Comparison of ENCODE assay signal across 8 cellular contexts in genomic region chr9:178136-178825, GRCh38. TPM values are rescaled to one million over a fixed set of nuclear protein-coding genes. Genes with fewer than 3 reads are reported as not detected.
DNase-seq lines count a peak whose midpoint lies in the region; ATAC-seq, FAIRE-seq and TF ChIP-seq lines count a peak whose summit lies in the region.
"Not testable (repeated sequence)": the region's sequence is repeated elsewhere in the genome, so short reads cannot be mapped to it uniquely, and the experiment has no call there.

No MANE protein-coding gene starts in this region.

- not testable (repeated sequence) for H3K4me1 Mint-ChIP-seq in activated CD8-positive, alpha-beta memory T cell treated with anti-CD3 and anti-CD28 coated beads, Interleukin-2, amount 10 ng/mL, durations not matched to agents 7 days and 5 days; naive B cell; stimulated activated effector memory CD8-positive, alpha-beta T cell treated with anti-CD3 and anti-CD28 coated beads, Interleukin-12 subunit alpha, Interleukin-12 subunit beta, amount 100 ng/mL, for 72 hours

- not testable (repeated sequence) for H3K27me3 Mint-ChIP-seq in activated CD8-positive, alpha-beta memory T cell treated with anti-CD3 and anti-CD28 coated beads, Interleukin-2, amount 10 ng/mL, durations not matched to agents 7 days and 5 days; naive B cell

- DNase-seq in BE2C; HFF-Myc (ENCODE audit: extremely low read depth, low read depth); activated CD8-positive, alpha-beta memory T cell treated with anti-CD3 and anti-CD28 coated beads, Interleukin-2, amount 10 ng/mL, durations not matched to agents 7 days and 5 days; bronchial epithelial cell (ENCODE audit: low read depth); naive B cell; stimulated activated effector memory CD8-positive, alpha-beta T cell treated with anti-CD3 and anti-CD28 coated beads, Interleukin-12 subunit alpha, Interleukin-12 subunit beta, amount 100 ng/mL, for 72 hours (ENCODE audit: low spot score in 2 of 2): not testable (repeated sequence)
- DNase-seq in SJCRH30, result peak in 1 of 2 experiments; percentile 2

- TF ChIP-seq POLR2A in gastroesophageal sphincter (IDR thresholded peaks at IDR 0.05), result not testable (repeated sequence)

- H3K9me3 ChIP-seq in BE2C; SJCRH30 (replicated peaks); gastroesophageal sphincter: not testable (repeated sequence)

- not testable (repeated sequence) for H3K36me3 ChIP-seq in BE2C; SJCRH30; bronchial epithelial cell (ENCODE audit: control insufficient read depth, insufficient read depth, low read length); gastroesophageal sphincter

- not testable (repeated sequence) for TF ChIP-seq EP300 in gastroesophageal sphincter (IDR thresholded peaks at IDR 0.05)

- CTCF ChIA-PET in activated CD8-positive, alpha-beta memory T cell treated with anti-CD3 and anti-CD28 coated beads, Interleukin-2, amount 10 ng/mL, durations not matched to agents 7 days and 5 days (lab: Charles Lee), result not testable (repeated sequence)

- not testable (repeated sequence) for H3K36me3 Mint-ChIP-seq in activated CD8-positive, alpha-beta memory T cell treated with anti-CD3 and anti-CD28 coated beads, Interleukin-2, amount 10 ng/mL, durations not matched to agents 7 days and 5 days; naive B cell
- peaks cover 24% of the 10 kb centered on the region for H3K36me3 Mint-ChIP-seq in stimulated activated effector memory CD8-positive, alpha-beta T cell treated with anti-CD3 and anti-CD28 coated beads, Interleukin-12 subunit alpha, Interleukin-12 subunit beta, amount 100 ng/mL, for 72 hours

- not testable (repeated sequence) for H3K27me3 ChIP-seq in BE2C; SJCRH30; bronchial epithelial cell (ENCODE audit: control insufficient read depth, insufficient read depth, low read length); gastroesophageal sphincter

- peak overlapping the region; percentile 82 for H3K27ac Mint-ChIP-seq in activated CD8-positive, alpha-beta memory T cell treated with anti-CD3 and anti-CD28 coated beads, Interleukin-2, amount 10 ng/mL, durations not matched to agents 7 days and 5 days
- peak overlapping the region in 5 of 6 donors; percentile 81 to 95 (median 94) for H3K27ac Mint-ChIP-seq in naive B cell
- H3K27ac Mint-ChIP-seq in stimulated activated effector memory CD8-positive, alpha-beta T cell treated with anti-CD3 and anti-CD28 coated beads, Interleukin-12 subunit alpha, Interleukin-12 subunit beta, amount 100 ng/mL, for 72 hours, result peak overlapping the region; percentile 85

- H3K4me3 ChIP-seq in BE2C (ENCODE audit: low read depth, low read length) (peak overlapping the region; percentile 61), HFF-Myc (replicated peaks; ENCODE audit: low read depth, low read length) (peak overlapping the region; percentile 50), SJCRH30 (peak overlapping the region; percentile 37; the same call in 1 of the 2 replicates), bronchial epithelial cell (ENCODE audit: low read depth, low read length) (peak overlapping the region; percentile 34), gastroesophageal sphincter (peak overlapping the region; percentile 51 to 52)

- H3K4me3 Mint-ChIP-seq in activated CD8-positive, alpha-beta memory T cell treated with anti-CD3 and anti-CD28 coated beads, Interleukin-2, amount 10 ng/mL, durations not matched to agents 7 days and 5 days, result peak overlapping the region; percentile 80
- H3K4me3 Mint-ChIP-seq in naive B cell, result peak overlapping the region; percentile 32 to 89 (median 73)
- peak overlapping the region; percentile 81 for H3K4me3 Mint-ChIP-seq in stimulated activated effector memory CD8-positive, alpha-beta T cell treated with anti-CD3 and anti-CD28 coated beads, Interleukin-12 subunit alpha, Interleukin-12 subunit beta, amount 100 ng/mL, for 72 hours

- not testable (repeated sequence) for FAIRE-seq in bronchial epithelial cell (lab: Jason Lieb, UNC)

- H3K4me1 ChIP-seq in BE2C, SJCRH30, gastroesophageal sphincter: not testable (repeated sequence)

- WGBS in gastroesophageal sphincter (ENCODE audit: low coverage in 1 of 2), 2 donors, result 0% methylated on average over 1 of the region's 23 CpGs; no CpG with 5 or more reads in 1 of the 2 donors

- ATAC-seq in activated CD8-positive, alpha-beta memory T cell treated with anti-CD3 and anti-CD28 coated beads, Interleukin-2, amount 10 ng/mL, durations not matched to agents 7 days and 5 days; gastroesophageal sphincter; naive B cell (ENCODE audit: low read depth in 2 of 2); stimulated activated effector memory CD8-positive, alpha-beta T cell treated with anti-CD3 and anti-CD28 coated beads, Interleukin-12 subunit alpha, Interleukin-12 subunit beta, amount 100 ng/mL, for 72 hours: not testable (repeated sequence)

- TF ChIP-seq CTCF in BE2C (IDR thresholded peaks at IDR 0.05; ENCODE audit: low read depth, low read length); HFF-Myc (IDR thresholded peaks at IDR 0.05; ENCODE audit: low read depth, low read length, missing control alignments); bronchial epithelial cell (IDR thresholded peaks at IDR 0.05; ENCODE audit: insufficient read depth, low read length, severe bottlenecking); gastroesophageal sphincter (IDR thresholded peaks at IDR 0.05): not testable (repeated sequence)

- not testable (repeated sequence) for H3K9me3 Mint-ChIP-seq in activated CD8-positive, alpha-beta memory T cell treated with anti-CD3 and anti-CD28 coated beads, Interleukin-2, amount 10 ng/mL, durations not matched to agents 7 days and 5 days (ENCODE audit: low read depth); naive B cell; stimulated activated effector memory CD8-positive, alpha-beta T cell treated with anti-CD3 and anti-CD28 coated beads, Interleukin-12 subunit alpha, Interleukin-12 subunit beta, amount 100 ng/mL, for 72 hours

- not testable (repeated sequence) for H3K27ac ChIP-seq in SJCRH30
- H3K27ac ChIP-seq in gastroesophageal sphincter, result peak overlapping the region; percentile 47 to 77 (median 76)

RNA-seq across cellular contexts. Expression of gene ZNG1A, which starts 0.6 kb away (rescaled TPM):
- polyA plus RNA-seq in BE2C (2012; ENCODE audit: insufficient read depth, insufficient read length, low read depth), result 41.2 TPM
- total RNA-seq in SJCRH30 (2014; rRNA removed; shearing (Covaris generic)), result 79.4 and 91.8 TPM in 2 replicates
- total RNA-seq in activated CD8-positive, alpha-beta memory T cell treated with anti-CD3 and anti-CD28 coated beads, Interleukin-2, amount 10 ng/mL, durations not matched to agents 7 days and 5 days, result 10 to 100 TPM; 40.0 to 56.4 TPM
- total RNA-seq in bronchial epithelial cell, result 59.9 and 78.5 TPM in 2 replicates
- 10 to 100 TPM; 26.0 to 53.4 (median 32.6) TPM for total RNA-seq in gastroesophageal sphincter
- 10 to 100 TPM; 16.4 to 60.3 (median 26.9) TPM for polyA plus RNA-seq in naive B cell (ENCODE audit: low read depth in 6 of 6)

RNA-seq across cellular contexts. Expression of gene DOCK8, which starts 36.4 kb away (rescaled TPM):
- 0.54 TPM for polyA plus RNA-seq in BE2C (2012; ENCODE audit: insufficient read depth, insufficient read length, low read depth)
- 1.9 and 2.2 TPM in 2 replicates for total RNA-seq in SJCRH30 (2014; rRNA removed; shearing (Covaris generic))
- 100 to 1,000 TPM; 374 to 389 TPM for total RNA-seq in activated CD8-positive, alpha-beta memory T cell treated with anti-CD3 and anti-CD28 coated beads, Interleukin-2, amount 10 ng/mL, durations not matched to agents 7 days and 5 days
- total RNA-seq in bronchial epithelial cell (0.26 and 0.38 TPM in 2 replicates), gastroesophageal sphincter (10 to 100 TPM; 11.6 to 46.1 (median 31.8) TPM)
- polyA plus RNA-seq in naive B cell (ENCODE audit: low read depth in 6 of 6), result 100 to 1,000 TPM in 1 of 6 donors, 10 to 100 TPM in 5; 15.3 to 109 (median 76.5) TPM

Comparison
In these comparisons a context has a peak if more than half of its experiments do, and no peak if none do; other contexts are left out.
1. RNA of gene DOCK8, which starts 36.4 kb away (total RNA-seq): 374 to 389 TPM in activated CD8-positive, alpha-beta memory T cell treated with anti-CD3 and anti-CD28 coated beads, Interleukin-2, amount 10 ng/mL, durations not matched to agents 7 days and 5 days; 11.6 to 46.1 TPM in gastroesophageal sphincter, 1.9 to 2.2 TPM in SJCRH30 and 0.26 to 0.38 TPM in bronchial epithelial cell; every median in the first group is over 4 times any median in the second.
2. Peak in every context shown above with its lines, with median percentiles within 50 percentile points of each other: H3K4me3 ChIP-seq, H3K27ac Mint-ChIP-seq and H3K4me3 Mint-ChIP-seq.